Comparison of ENCODE assay signal across 7 cellular contexts in genomic region chr20:32823078-32823477, GRCh38. TPM values are rescaled to one million over a fixed set of nuclear protein-coding genes. Genes with fewer than 3 reads are reported as not detected.
DNase-seq lines count a peak whose midpoint lies in the region; ATAC-seq and TF ChIP-seq lines count a peak whose summit lies in the region.

No MANE protein-coding gene starts in this region.

- H3K36me3 ChIP-seq in HCT116 (ENCODE audit: control insufficient read depth in 1 of 2, insufficient read depth in 2 of 2, low read length in 2 of 2) = peaks cover 3 to 10% of the 10 kb centered on the region in 2 experiments; a peak in 2 of 4 replicates
- peaks cover 5 to 25% (median 12%) of the 10 kb centered on the region in 3 donors for H3K36me3 ChIP-seq in esophagus squamous epithelium

- CTCF ChIA-PET in HCT116 (lab: Charles Lee) = no interaction called here

- H3K9me2 ChIP-seq in HCT116 (ENCODE audit: insufficient read depth) = no peaks in the 10 kb centered on the region

- H3K4me2 ChIP-seq in HCT116 (ENCODE audit: low read length) = peak overlapping the region; percentile 2; the same call in 1 of the 2 replicates

- H3K27me3 ChIP-seq in HCT116 (ENCODE audit: insufficient read depth, low read length) (no peaks in the 10 kb centered on the region), esophagus squamous epithelium (no peaks in the 10 kb centered on the region)

- H3K9ac ChIP-seq in HCT116 (ENCODE audit: low read length) = no peak overlapping the region

- no peak for DNase-seq in HCT116 (ENCODE audit: low read depth, low spot score)
- peak; percentile 6 for DNase-seq in T1000 (lab: John Stamatoyannopoulos, UW)
- no peak for DNase-seq in esophagus squamous epithelium (lab: John Stamatoyannopoulos, UW)
- DNase-seq in stimulated activated CD8-positive, alpha-beta memory T cell treated with anti-CD3 and anti-CD28 coated beads, Interleukin-4, amount 100 ng/mL, for 48 hours = peak; percentile 42
- no peak for DNase-seq in COLO829 (ENCODE audit: low spot score)

- no TSS peak for BruUV-seq in HCT116 (replicated peaks; lab: Mats Ljungman, UMichigan)

- WGBS in esophagus squamous epithelium, 2 donors = 42 to 66% methylated on average over 2 of the region's 3 CpGs

- POLR2A ChIA-PET in HCT116 (lab: Charles Lee) = no interaction called here

- TF ChIP-seq POLR2A in HCT116 (IDR thresholded peaks at IDR 0.05; ENCODE audit: borderline replicate concordance, extremely low read depth, insufficient read depth, insufficient read length) (no peak), esophagus squamous epithelium (IDR thresholded peaks at IDR 0.05) (no peak)

- H3K4me1 ChIP-seq in HCT116 (ENCODE audit: control insufficient read depth in 1 of 2, insufficient read depth in 2 of 2, low read length in 2 of 2) (peaks cover 8 to 35% of the 10 kb centered on the region in 2 experiments; a peak in 3 of 4 replicates), esophagus squamous epithelium (peaks cover 23 to 60% (median 44%) of the 10 kb centered on the region in 3 donors)

- no peak for TF ChIP-seq CTCF in HCT116 (IDR thresholded peaks at IDR 0.05 in 2 of 3, conservative IDR thresholded peaks at IDR 0.05 in 1 of 3; ENCODE audit: borderline replicate concordance in 1 of 3, insufficient read depth in 1 of 3, low read depth in 2 of 3, low read length in 2 of 3)
- peak in 1 of 6 experiments; percentile 8 for TF ChIP-seq CTCF in esophagus squamous epithelium (IDR thresholded peaks at IDR 0.05)

- no peak for ATAC-seq in HCT116
- no peak for ATAC-seq in HG03097 (IDR thresholded peaks at IDR 0.05; ENCODE audit: low FRiP score, unreplicated experiment)
- ATAC-seq in HG03520 (IDR thresholded peaks at IDR 0.05; ENCODE audit: unreplicated experiment) = no peak

- H2AFZ ChIP-seq in HCT116 (ENCODE audit: low read depth, low read length, poor library complexity, severe bottlenecking) = no peak overlapping the region

- H4K20me1 ChIP-seq in HCT116 (ENCODE audit: insufficient read depth) = peaks cover 19% of the 10 kb centered on the region; the same call in 1 of the 2 replicates

- intact Hi-C loops in HCT116 (cut with micrococcal nuclease) (no loop called here), esophagus squamous epithelium (cut with DNase I) (no loop called here)

- no peak for TF ChIP-seq RAD21 in HCT116 (IDR thresholded peaks at IDR 0.05; ENCODE audit: low read depth)

- peaks cover 78% of the 10 kb centered on the region for H3K79me2 ChIP-seq in HCT116 (ENCODE audit: insufficient read depth, low read length)

- RAD21 ChIA-PET in HCT116 (lab: Charles Lee; ENCODE audit: low non-redundant PET in 1 of 2, low total read pairs in 2 of 2, uncharacterized antibody in 2 of 2, unreplicated experiment in 2 of 2) = no interaction called here

- H3K4me3 ChIP-seq in HCT116 (replicated peaks in 1 of 2; ENCODE audit: low read depth in 1 of 2, low read length in 2 of 2) (no peak overlapping the region), esophagus squamous epithelium (no peak overlapping the region)

- H3K27ac ChIP-seq in HCT116 (ENCODE audit: low read depth, low read length) = no peak overlapping the region
- H3K27ac ChIP-seq in esophagus squamous epithelium = peak overlapping the region; percentile 6 to 69 (median 50)

- H3K9me3 ChIP-seq in HCT116 (ENCODE audit: control insufficient read depth in 1 of 2, insufficient read depth in 1 of 2, low read depth in 1 of 2, low read length in 2 of 2) (no peaks in the 10 kb centered on the region), esophagus squamous epithelium (no peaks in the 10 kb centered on the region)

TF ChIP-seq in HCT116, 20 proteins besides CTCF, POLR2A, EP300 and RAD21:
- TF ChIP-seq SIN3A (IDR thresholded peaks at IDR 0.05; ENCODE audit: low read depth) = no peak
- TF ChIP-seq JUND (IDR thresholded peaks at IDR 0.05) = no peak
- TF ChIP-seq EZH2 (IDR thresholded peaks at IDR 0.05) = no peak
- no peak for TF ChIP-seq EZH2phosphoT487 (IDR thresholded peaks at IDR 0.05; ENCODE audit: borderline replicate concordance)
- TF ChIP-seq POLR2AphosphoS5 (IDR thresholded peaks at IDR 0.05; ENCODE audit: low read depth, low read length) = no peak
- TF ChIP-seq CEBPB (IDR thresholded peaks at IDR 0.05; ENCODE audit: low read depth) = no peak
- no peak for TF ChIP-seq SP1 (IDR thresholded peaks at IDR 0.05; ENCODE audit: low read depth)
- no peak for TF ChIP-seq MAX (IDR thresholded peaks at IDR 0.05)
- no peak for TF ChIP-seq ZBTB33 (IDR thresholded peaks at IDR 0.05; ENCODE audit: extremely low read depth, insufficient replicate concordance, low read length)
- TF ChIP-seq ELF1 (IDR thresholded peaks at IDR 0.05; ENCODE audit: borderline replicate concordance, low read depth) = no peak
- no peak for TF ChIP-seq TCF7L2 (IDR thresholded peaks at IDR 0.05; ENCODE audit: borderline replicate concordance, extremely low read depth, insufficient read depth, insufficient read length)
- no peak for TF ChIP-seq ZNF274 (IDR thresholded peaks at IDR 0.05; ENCODE audit: low read depth, low read length)
- TF ChIP-seq SRF (IDR thresholded peaks at IDR 0.05; ENCODE audit: low read depth) = no peak
- TF ChIP-seq CBX3 (IDR thresholded peaks at IDR 0.05; ENCODE audit: low read depth) = no peak
- TF ChIP-seq YY1 (IDR thresholded peaks at IDR 0.05; ENCODE audit: extremely low read depth, insufficient replicate concordance, low read depth, low read length) = no peak
- TF ChIP-seq EGR1 (IDR thresholded peaks at IDR 0.05; ENCODE audit: low read depth) = no peak

RNA-seq across cellular contexts. Expression of gene MAPRE1, which starts 3.3 kb away (rescaled TPM):
- total RNA-seq in HCT116 (2021; ENCODE audit: unreplicated experiment) = 118 TPM
- 44.7 and 56.2 TPM in 2 replicates for polyA plus RNA-seq in HCT116 (2012)
- total RNA-seq in esophagus squamous epithelium = 10 to 100 TPM; 50.8 to 76.5 (median 73.7) TPM

RNA-seq across cellular contexts. Expression of gene EFCAB8, which starts 35.6 kb away (rescaled TPM):
- 0.42 TPM for total RNA-seq in HCT116 (2021; ENCODE audit: unreplicated experiment)
- polyA plus RNA-seq in HCT116 (2012) = 0.11 and 0.23 TPM in 2 replicates
- total RNA-seq in esophagus squamous epithelium = under 1 TPM in 1 of 4 donors, not detected in 3; 0.38 TPM

Comparison
In these comparisons a context has a peak if more than half of its experiments do, and no peak if none do; other contexts are left out.
1. DNase-seq: peak in T1000 (single experiment) and stimulated activated CD8-positive, alpha-beta memory T cell treated with anti-CD3 and anti-CD28 coated beads, Interleukin-4, amount 100 ng/mL, for 48 hours (single experiment); none in HCT116 (single experiment), esophagus squamous epithelium (single experiment) and COLO829 (single experiment).